Comparison of ENCODE assay signal across 9 cellular contexts in genomic region chr4:113468165-113469022, GRCh38.
DNase-seq lines count a peak whose midpoint lies in the region; TF ChIP-seq lines count a peak whose summit lies in the region.
"Had no signal": no experiment of that assay in that cellular context is flagged by ENCODE, and none has a peak within 500 bp of the region (broad histone marks: within the 10 kb centered on the region; RNA-seq: fewer than 3 reads in every experiment).

No MANE protein-coding gene starts in this region.

- H3K27ac ChIP-seq in ACC112 (ENCODE audit: low read depth, low read length) = peak overlapping the region; percentile 99

- H3K27ac Mint-ChIP-seq in osteocyte (ENCODE audit: unreplicated experiment) = peak overlapping the region; percentile 99
- H3K27ac Mint-ChIP-seq: activated naive CD8-positive, alpha-beta T cell treated with anti-CD3 and anti-CD28 coated beads, Interleukin-2, amount 10 ng/mL, durations not matched to agents 7 days and 5 days had no signal

- no peaks in the 10 kb centered on the region for H3K27me3 Mint-ChIP-seq in osteocyte (ENCODE audit: unreplicated experiment)
- H3K27me3 Mint-ChIP-seq: activated naive CD8-positive, alpha-beta T cell treated with anti-CD3 and anti-CD28 coated beads, Interleukin-2, amount 10 ng/mL, durations not matched to agents 7 days and 5 days had no signal

- H3K4me1 Mint-ChIP-seq in osteocyte (ENCODE audit: unreplicated experiment) = peaks cover 33% of the 10 kb centered on the region

- DNase-seq in HK-2 (ENCODE audit: unreplicated experiment) (peak; percentile 65), foreskin melanocyte (peak; percentile 99), osteocyte (ENCODE audit: extremely low spot score, unreplicated experiment) (peak; percentile 86), NCI-H1930 (lab: John Stamatoyannopoulos, UW) (no peak), SKM-1 (lab: John Stamatoyannopoulos, UW; ENCODE audit: unreplicated experiment) (no peak)
- DNase-seq in activated T-cell treated with anti-CD3 and anti-CD28 coated beads, Interleukin-2, amount 50 U/mL, for 48 hours = peak; percentile 51 to 54
- no peak for DNase-seq in effector CD4-positive, alpha-beta T cell
- DNase-seq: activated naive CD8-positive, alpha-beta T cell treated with anti-CD3 and anti-CD28 coated beads, Interleukin-2, amount 10 ng/mL, durations not matched to agents 7 days and 5 days had no signal

- H3K4me3 ChIP-seq in ACC112 (ENCODE audit: low read depth, low read length) = peak overlapping the region; percentile 69

- no peaks in the 10 kb centered on the region for H3K27me3 ChIP-seq in ACC112 (ENCODE audit: insufficient read depth, low read length)

- H3K36me3 Mint-ChIP-seq in osteocyte (ENCODE audit: unreplicated experiment) = peaks cover 28% of the 10 kb centered on the region

- peak overlapping the region; percentile 40 for H3K4me3 Mint-ChIP-seq in osteocyte (ENCODE audit: unreplicated experiment)
- H3K4me3 Mint-ChIP-seq: activated naive CD8-positive, alpha-beta T cell treated with anti-CD3 and anti-CD28 coated beads, Interleukin-2, amount 10 ng/mL, durations not matched to agents 7 days and 5 days had no signal

- peaks cover 4% of the 10 kb centered on the region for H3K79me2 ChIP-seq in ACC112 (ENCODE audit: control insufficient read depth, insufficient read depth, low read length, unreplicated experiment)

- no peak for TF ChIP-seq CTCF in osteocyte (IDR thresholded peaks at IDR 0.05)

- no peaks in the 10 kb centered on the region for H3K9me3 Mint-ChIP-seq in osteocyte (ENCODE audit: unreplicated experiment)

- peaks cover 8% of the 10 kb centered on the region; the same call in 1 of the 2 replicates for H3K36me3 ChIP-seq in ACC112 (ENCODE audit: insufficient read depth, low read length)

- no peak overlapping the region for H2AFZ ChIP-seq in ACC112 (ENCODE audit: low read length, unreplicated experiment)

- peaks cover 59% of the 10 kb centered on the region for H3K4me1 ChIP-seq in ACC112 (ENCODE audit: control insufficient read depth, insufficient read depth, low read length, unreplicated experiment)

Comparison
In these comparisons a context has a peak if more than half of its experiments do, and no peak if none do; other contexts are left out.
1. DNase-seq: peak in HK-2 (single experiment), activated T-cell treated with anti-CD3 and anti-CD28 coated beads, Interleukin-2, amount 50 U/mL, for 48 hours (2 of 2), foreskin melanocyte (single experiment) and osteocyte (single experiment); none in NCI-H1930 (0 of 2), effector CD4-positive, alpha-beta T cell (single experiment) and SKM-1 (single experiment).